Comparison of ENCODE assay signal across 16 cellular contexts in the genomic region with DNA sequence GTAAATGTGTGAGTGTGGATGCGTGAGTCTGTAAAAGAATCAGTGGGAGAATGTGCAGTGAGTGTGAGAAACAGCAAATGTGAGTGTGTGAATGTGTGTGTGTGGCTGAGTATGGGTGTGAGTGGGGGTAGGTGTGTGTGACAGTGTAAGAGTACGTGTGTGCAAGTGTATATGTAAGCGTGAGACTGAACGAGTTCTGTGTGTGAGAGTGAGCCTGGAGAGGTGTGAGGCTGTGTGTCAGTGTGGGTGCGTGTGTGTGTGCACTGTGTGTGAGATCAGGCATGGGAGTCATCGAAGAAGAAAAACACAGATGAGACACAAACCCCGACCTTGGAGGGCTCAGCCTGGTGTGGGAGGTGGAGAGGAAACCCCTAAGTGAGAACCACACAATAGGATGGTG. TPM values are rescaled to one million over a fixed set of nuclear protein-coding genes. Genes with fewer than 3 reads are reported as not detected.
DNase-seq lines count a peak whose midpoint lies in the region; ATAC-seq, FAIRE-seq and TF ChIP-seq lines count a peak whose summit lies in the region.
"Had no signal": no experiment of that assay in that cellular context is flagged by ENCODE, and none has a peak within 500 bp of the region (broad histone marks: within the 10 kb centered on the region; RNA-seq: fewer than 3 reads in every experiment).

No MANE protein-coding gene starts in this region.

- no peaks in the 10 kb centered on the region for H3K4me1 ChIP-seq in Panc1 (ENCODE audit: control insufficient read depth, insufficient read depth, low read length)
- no peaks in the 10 kb centered on the region for H3K4me1 ChIP-seq in upper lobe of right lung
- H3K4me1 ChIP-seq in colonic mucosa, result no peaks in the 10 kb centered on the region
- H3K4me1 ChIP-seq in prostate gland (replicated peaks), result no peaks in the 10 kb centered on the region

- in situ Hi-C loops in Panc1 (cut with HindIII; ENCODE audit: low pct_unique_long_range_greater_than_20kb, low sequenced_read_pairs), result no loop called here

- FAIRE-seq in HTR-8/SVneo (lab: Jason Lieb, UNC), result peak; percentile 80

- no peak for DNase-seq in HTR-8/SVneo (ENCODE audit: insufficient read length, low spot score)
- DNase-seq in Panc1 (ENCODE audit: low read depth, low spot score), result no peak
- peak; percentile 30 for DNase-seq in islet precursor cell
- no peak for DNase-seq in upper lobe of right lung
- no peak for DNase-seq in colonic mucosa
- no peak for DNase-seq in prostate gland (ENCODE audit: low spot score)
- DNase-seq: CD4-positive, alpha-beta T cell; Karpas-422; NCI-H1092; NCI-H146; NCI-H2081; NCI-H774; Right ventricle myocardium superior had no signal

- no peak overlapping the region for H3K9ac ChIP-seq in colonic mucosa (ENCODE audit: low read depth in 2 of 2, low read length in 2 of 2)

- H3K27ac ChIP-seq in Panc1 (ENCODE audit: low read length) (no peak overlapping the region), upper lobe of right lung (no peak overlapping the region), colonic mucosa (no peak overlapping the region), prostate gland (no peak overlapping the region)
- H3K27ac ChIP-seq: SK-N-MC had no signal

- no TSS peak for BruUV-seq in Panc1 (replicated peaks; lab: Mats Ljungman, UMichigan)

- intact Hi-C loops in Panc1 (cut with micrococcal nuclease; ENCODE audit: unreplicated experiment), result no loop called here
- intact Hi-C loops in upper lobe of right lung (cut with DNase I), result no loop called here
- intact Hi-C loops in colonic mucosa (cut with DNase I), result loop anchor here (5.0 kb wide), 1 partner anchor 152 kb away; no protein-coding TSS in a partner anchor
- intact Hi-C loops in prostate gland (cut with DNase I), result no loop called here

- WGBS in prostate gland, result 86% methylated on average over 7 of the region's 7 CpGs

- no peaks in the 10 kb centered on the region for H3K36me3 ChIP-seq in Panc1 (ENCODE audit: control insufficient read depth, insufficient read depth, low read length)
- no peaks in the 10 kb centered on the region for H3K36me3 ChIP-seq in upper lobe of right lung
- no peaks in the 10 kb centered on the region for H3K36me3 ChIP-seq in colonic mucosa
- H3K36me3 ChIP-seq in prostate gland, result no peaks in the 10 kb centered on the region
- H3K36me3 ChIP-seq: MG63 had no signal

- H3K27me3 ChIP-seq in Panc1 (ENCODE audit: control insufficient read depth, insufficient read depth, low read length) (no peaks in the 10 kb centered on the region), upper lobe of right lung (no peaks in the 10 kb centered on the region), colonic mucosa (no peaks in the 10 kb centered on the region), prostate gland (replicated peaks; ENCODE audit: insufficient read depth) (no peaks in the 10 kb centered on the region)
- H3K27me3 ChIP-seq: MG63 had no signal

- CTCF ChIA-PET in Panc1 (lab: Charles Lee), result no interaction called here

- H3K9me3 ChIP-seq in Panc1 (ENCODE audit: control insufficient read depth, insufficient read depth, low read depth, low read length), result no peaks in the 10 kb centered on the region
- H3K9me3 ChIP-seq in upper lobe of right lung, result peaks cover 3% of the 10 kb centered on the region
- no peaks in the 10 kb centered on the region for H3K9me3 ChIP-seq in colonic mucosa
- no peaks in the 10 kb centered on the region for H3K9me3 ChIP-seq in prostate gland

- H3K4me3 ChIP-seq in Panc1 (ENCODE audit: low read depth in 2 of 2, low read length in 2 of 2) (no peak overlapping the region), upper lobe of right lung (no peak overlapping the region), colonic mucosa (no peak overlapping the region), prostate gland (no peak overlapping the region)
- H3K4me3 ChIP-seq: MG63, SK-N-MC had no signal

- TF ChIP-seq POLR2A in prostate gland (IDR thresholded peaks at IDR 0.05), result no peak

- ATAC-seq in Panc1 (0 out of 2 replicates have a peak, but pooled peaks have one; percentile 8), upper lobe of right lung (peak; percentile 30), HG03354 (IDR thresholded peaks at IDR 0.05; ENCODE audit: poor library complexity, severe bottlenecking, unreplicated experiment) (no peak)

- TF ChIP-seq CTCF in Panc1 (IDR thresholded peaks at IDR 0.05), result no peak
- no peak for TF ChIP-seq CTCF in upper lobe of right lung (IDR thresholded peaks at IDR 0.05)
- no peak for TF ChIP-seq CTCF in colonic mucosa (IDR thresholded peaks at IDR 0.05)
- TF ChIP-seq CTCF in prostate gland (IDR thresholded peaks at IDR 0.05), result no peak

- POLR2A ChIA-PET in Panc1 (lab: Charles Lee), result no interaction called here

RNA-seq across cellular contexts. Expression of gene NUBP1, which starts 14.5 kb away (rescaled TPM):
- total RNA-seq in Panc1 (2021; ENCODE audit: unreplicated experiment) (27.5 TPM), upper lobe of right lung (33.7 TPM), colonic mucosa (10 to 100 TPM; 28.4 to 28.7 TPM), prostate gland (10 to 100 TPM; 31.6 to 36.0 TPM)
- 33.3 TPM for polyA plus RNA-seq in Panc1 (2012; ENCODE audit: insufficient read length)

RNA-seq across cellular contexts. Expression of gene TEKT5, which starts 34.4 kb away (rescaled TPM):
- total RNA-seq in Panc1 (2021; ENCODE audit: unreplicated experiment), result not detected
- polyA plus RNA-seq in Panc1 (2012; ENCODE audit: insufficient read length), result not detected
- total RNA-seq in upper lobe of right lung, result not detected
- under 1 TPM; 0.21 to 0.82 TPM for total RNA-seq in colonic mucosa
- 1 to 10 TPM in 1 of 2 donors, under 1 TPM in 1; 0.36 to 3.9 TPM for total RNA-seq in prostate gland
- total RNA-seq: CD4-positive, alpha-beta T cell; Right ventricle myocardium superior had no signal
